17 cellular contexts compared by ENCODE assay signal in the genomic region with DNA sequence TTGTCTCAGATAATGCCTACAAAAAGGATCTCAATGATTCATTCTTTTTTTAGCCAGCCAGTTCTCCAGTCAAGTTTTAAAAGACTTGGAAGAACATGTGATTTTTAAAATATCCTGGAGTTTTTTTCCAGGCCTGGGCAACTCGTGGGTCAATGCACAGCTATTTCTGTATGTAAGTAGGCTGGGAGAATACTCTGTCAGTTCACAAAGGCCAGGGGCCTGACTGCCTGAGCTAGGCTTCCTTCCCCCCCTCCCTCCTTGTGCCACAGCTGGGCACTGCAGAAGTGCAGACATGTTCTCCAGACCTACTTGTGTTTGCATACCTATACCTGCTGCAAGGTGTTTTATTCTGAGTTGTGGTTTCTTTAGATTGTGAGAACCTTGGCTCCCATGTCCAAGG. TPM values are rescaled to one million over a fixed set of nuclear protein-coding genes. Genes with fewer than 3 reads are reported as not detected.
DNase-seq lines count a peak whose midpoint lies in the region; ATAC-seq, FAIRE-seq and TF ChIP-seq lines count a peak whose summit lies in the region.
"Had no signal": no experiment of that assay in that cellular context is flagged by ENCODE, and none has a peak within 500 bp of the region (broad histone marks: within the 10 kb centered on the region; RNA-seq: fewer than 3 reads in every experiment).

No MANE protein-coding gene starts in this region.

- no peak overlapping the region for H2AFZ ChIP-seq in HepG2 (ENCODE audit: low read length)

- intact Hi-C loops in HepG2 (cut with micrococcal nuclease; ENCODE audit: unreplicated experiment): no loop called here
- intact Hi-C loops in right lobe of liver (cut with DNase I): no loop called here
- intact Hi-C loops in vagina (cut with DNase I): no loop called here
- intact Hi-C loops in MCF 10A (cut with micrococcal nuclease): no loop called here

- no peaks in the 10 kb centered on the region for H3K27me3 ChIP-seq in HepG2 (ENCODE audit: control insufficient read depth in 1 of 2, insufficient read depth in 2 of 2, low read length in 2 of 2)
- H3K27me3 ChIP-seq in right lobe of liver: no peaks in the 10 kb centered on the region
- no peaks in the 10 kb centered on the region for H3K27me3 ChIP-seq in vagina

- H4K20me1 ChIP-seq in HepG2 (ENCODE audit: insufficient read depth, low read length): no peaks in the 10 kb centered on the region

- CTCF ChIA-PET in HepG2 (lab: Yijun Ruan, JAX; ENCODE audit: low intra/inter-chr PET ratio, low total read pairs) (no interaction called here), MCF 10A (lab: Yijun Ruan, JAX) (no interaction called here)

- WGBS in HepG2 (ENCODE audit: low lambda C conversion rate): 23% methylated on average over 1 of the region's 1 CpG
- 55% methylated on average over 1 of the region's 1 CpG for WGBS in right lobe of liver (ENCODE audit: insufficient coverage, low coverage, low lambda C conversion rate, missing lambda C conversion rate)

- peaks cover 59% of the 10 kb centered on the region for H3K4me1 Mint-ChIP-seq in nephron progenitor cell
- peaks cover 22% of the 10 kb centered on the region for H3K4me1 Mint-ChIP-seq in MCF 10A (ENCODE audit: insufficient read depth, unreplicated experiment)

- H3K9me3 ChIP-seq in HepG2 (ENCODE audit: low read length) (no peaks in the 10 kb centered on the region), right lobe of liver (no peaks in the 10 kb centered on the region), vagina (no peaks in the 10 kb centered on the region)

- H3K9ac ChIP-seq in HepG2 (ENCODE audit: insufficient read depth, low read depth, low read length): peak overlapping the region; percentile 57

- H3K4me2 ChIP-seq in HepG2 (ENCODE audit: low read depth, low read length): peak overlapping the region; percentile 50

- FAIRE-seq in HepG2 (lab: Jason Lieb, UNC): no peak
- FAIRE-seq: GM12878 had no signal

- TF ChIP-seq POLR2A in HepG2 (IDR thresholded peaks at IDR 0.05; ENCODE audit: insufficient read depth in 1 of 2, low read depth in 2 of 2, low read length in 2 of 2): no peak
- TF ChIP-seq POLR2A in right lobe of liver (IDR thresholded peaks at IDR 0.05): no peak
- TF ChIP-seq POLR2A in vagina (IDR thresholded peaks at IDR 0.05): no peak

- H3K27me3 Mint-ChIP-seq in nephron progenitor cell (ENCODE audit: low read depth, poor library complexity) (no peaks in the 10 kb centered on the region), MCF 10A (ENCODE audit: insufficient read depth, unreplicated experiment) (no peaks in the 10 kb centered on the region)
- H3K27me3 Mint-ChIP-seq: stimulated activated naive CD8-positive, alpha-beta T cell treated with anti-CD3 and anti-CD28 coated beads, Interleukin-15, Interleukin-2, amounts not matched to agents 100 ng/mL and 50 ng/mL, for 24 hours had no signal

- in situ Hi-C loops in HepG2 (cut with HindIII; ENCODE audit: extremely low pct_ligation_motif_present, low pct_unique_long_range_greater_than_20kb): no loop called here

- no peak overlapping the region for H3K4me3 Mint-ChIP-seq in nephron progenitor cell
- no peak overlapping the region for H3K4me3 Mint-ChIP-seq in MCF 10A (ENCODE audit: unreplicated experiment)
- H3K4me3 Mint-ChIP-seq: IgD-negative memory B cell; stimulated activated naive CD8-positive, alpha-beta T cell treated with anti-CD3 and anti-CD28 coated beads, Interleukin-15, Interleukin-2, amounts not matched to agents 100 ng/mL and 50 ng/mL, for 24 hours; T-helper 17 cell had no signal

- peak overlapping the region; percentile 88 for H3K27ac ChIP-seq in HepG2 (ENCODE audit: extremely low read length, insufficient read depth, low read length)
- H3K27ac ChIP-seq in right lobe of liver: no peak overlapping the region
- peak overlapping the region; percentile 73 for H3K27ac ChIP-seq in vagina

- no peak for TF ChIP-seq EP300 in HepG2 (IDR thresholded peaks at IDR 0.05; ENCODE audit: low read depth in 2 of 2, low read length in 2 of 2)
- no peak for TF ChIP-seq EP300 in HepG2 (CRISPR knock-in tag; IDR thresholded peaks at IDR 0.05; ENCODE audit: borderline replicate concordance)

- ATAC-seq in HepG2: peak; percentile 10
- ATAC-seq in right lobe of liver: no peak
- ATAC-seq: GM12878, left colon, T-helper 17 cell had no signal

- H3K4me1 ChIP-seq in HepG2 (ENCODE audit: insufficient read depth, low read length) (peaks cover 97% of the 10 kb centered on the region), right lobe of liver (peaks cover 0 to 13% (median 2%) of the 10 kb centered on the region in 4 donors), vagina (peaks cover 46% of the 10 kb centered on the region)

- peaks cover 2 to 9% of the 10 kb centered on the region in 2 experiments; a peak in 3 of 5 replicates for H3K36me3 ChIP-seq in HepG2 (replicated peaks in 1 of 2; ENCODE audit: control insufficient read depth in 1 of 2, insufficient read depth in 2 of 2, low read length in 2 of 2)
- no peaks in the 10 kb centered on the region for H3K36me3 ChIP-seq in right lobe of liver
- H3K36me3 ChIP-seq in vagina: no peaks in the 10 kb centered on the region

- POLR2A ChIA-PET in HepG2 (lab: Yijun Ruan, JAX): interaction anchor here (0.6 to 6.9 kb wide), 10 partner anchors 13 to 62 kb away, joined by 3 to 72 read pairs (median 4); no protein-coding TSS in a partner anchor
- POLR2A ChIA-PET in MCF 10A (lab: Yijun Ruan, JAX): no interaction called here

- H3K9me3 Mint-ChIP-seq in nephron progenitor cell: no peaks in the 10 kb centered on the region
- no peaks in the 10 kb centered on the region for H3K9me3 Mint-ChIP-seq in MCF 10A (ENCODE audit: unreplicated experiment)
- H3K9me3 Mint-ChIP-seq: stimulated activated naive CD8-positive, alpha-beta T cell treated with anti-CD3 and anti-CD28 coated beads, Interleukin-15, Interleukin-2, amounts not matched to agents 100 ng/mL and 50 ng/mL, for 24 hours had no signal

- H3K36me3 Mint-ChIP-seq in nephron progenitor cell (ENCODE audit: low read depth) (peaks cover 15% of the 10 kb centered on the region), MCF 10A (ENCODE audit: insufficient read depth, unreplicated experiment) (peaks cover 21% of the 10 kb centered on the region)
- H3K36me3 Mint-ChIP-seq: IgD-negative memory B cell had no signal

- TF ChIP-seq RAD21 in HepG2 (CRISPR knock-in tag; IDR thresholded peaks at IDR 0.05): no peak

- H3K4me3 ChIP-seq in HepG2 (replicated peaks in 1 of 3; ENCODE audit: insufficient read depth in 1 of 3, low read depth in 2 of 3, low read length in 3 of 3) (no peak overlapping the region), right lobe of liver (no peak overlapping the region), epithelial cell of proximal tubule (ENCODE audit: low read depth, low read length) (no peak overlapping the region), vagina (no peak overlapping the region)
- H3K4me3 ChIP-seq: GM12878 had no signal

- no TSS peak for BruUV-seq in HepG2 (replicated peaks; lab: Mats Ljungman, UMichigan)
- no TSS peak for BruUV-seq in MCF 10A (replicated peaks; lab: Mats Ljungman, UMichigan)

- DNase-seq in HepG2 (ENCODE audit: low spot score) (no peak), right lobe of liver (no peak), epithelial cell of proximal tubule (ENCODE audit: low read depth) (peak; percentile 32), nephron progenitor cell (no peak), vagina (ENCODE audit: extremely low spot score in 2 of 2) (no peak), NCI-H1694 treated with DMSO at 0.1 percent for 48 hours (lab: John Stamatoyannopoulos, UW) (no peak), MCF 10A (ENCODE audit: unreplicated experiment) (no peak), NCI-H1694 (lab: John Stamatoyannopoulos, UW) (no peak)
- DNase-seq: activated CD4-positive, CD25-positive, alpha-beta regulatory T cell treated with anti-CD3 and anti-CD28 coated beads, Interleukin-2, amount 50 U/mL, for 72 hours; activated effector memory CD4-positive, alpha-beta T cell treated with Interleukin-2 at 50 U/mL for 16 hours; left colon; NCI-H446; SHP77; T-helper 17 cell had no signal

- TF ChIP-seq CTCF in HepG2 (CRISPR knock-in tag; IDR thresholded peaks at IDR 0.05): no peak
- TF ChIP-seq CTCF in right lobe of liver (IDR thresholded peaks at IDR 0.05): no peak
- TF ChIP-seq CTCF in epithelial cell of proximal tubule (conservative IDR thresholded peaks at IDR 0.05; ENCODE audit: low read depth, low read length): no peak
- TF ChIP-seq CTCF in nephron progenitor cell (IDR thresholded peaks at IDR 0.05): no peak
- no peak for TF ChIP-seq CTCF in vagina (IDR thresholded peaks at IDR 0.05)
- no peak for TF ChIP-seq CTCF in MCF 10A (IDR thresholded peaks at IDR 0.05; ENCODE audit: unreplicated experiment)

- peak overlapping the region; percentile 73 for H3K27ac Mint-ChIP-seq in nephron progenitor cell
- no peak overlapping the region for H3K27ac Mint-ChIP-seq in MCF 10A (ENCODE audit: low read depth, unreplicated experiment)
- H3K27ac Mint-ChIP-seq: IgD-negative memory B cell; stimulated activated naive CD8-positive, alpha-beta T cell treated with anti-CD3 and anti-CD28 coated beads, Interleukin-15, Interleukin-2, amounts not matched to agents 100 ng/mL and 50 ng/mL, for 24 hours; T-helper 17 cell had no signal

- H3K79me2 ChIP-seq in HepG2 (ENCODE audit: insufficient read depth, low read length): peaks cover 63% of the 10 kb centered on the region

RNA-seq across cellular contexts. Expression of a gene that starts 43.7 kb away (rescaled TPM):
- total RNA-seq in HepG2 (2016; rRNA removed; fragmentation: Illumina TruSeq; extraction: Trizol) (25.0 and 26.1 TPM in 2 replicates), right lobe of liver (10 to 100 TPM; 14.9 to 22.8 (median 18.0) TPM), epithelial cell of proximal tubule (25.5 and 26.7 TPM in 2 replicates), vagina (28.0 TPM), MCF 10A (2022) (28.6 and 38.8 TPM in 2 replicates)
- 24.7 and 25.0 TPM in 2 replicates for total RNA-seq in HepG2 (2016; cell fraction: cytosol; rRNA removed; fragmentation: Illumina TruSeq; extraction: Trizol; ENCODE audit: low read depth)
- 25.6 and 26.1 TPM in 2 replicates for total RNA-seq in HepG2 (2016; cell fraction: insoluble cytoplasmic fraction; rRNA removed; fragmentation: Illumina TruSeq; extraction: Trizol)
- 46.3 and 52.2 TPM in 2 replicates for total RNA-seq in HepG2 (2016; cell fraction: membrane; rRNA removed; fragmentation: Illumina TruSeq; extraction: Trizol)
- 16.9 and 19.3 TPM in 2 replicates for total RNA-seq in HepG2 (2016; cell fraction: nucleus; rRNA removed; fragmentation: Illumina TruSeq; extraction: Trizol)
- 95.3 and 142 TPM in 2 replicates for polyA plus RNA-seq in HepG2 (2011; rRNA removed)
- 86.6 and 103 TPM in 2 replicates for polyA plus RNA-seq in HepG2 (2011; cell fraction: cytosol; rRNA removed)
- 70.8 and 101 TPM in 2 replicates for polyA plus RNA-seq in HepG2 (2011; cell fraction: nucleus; rRNA removed)
- polyA plus RNA-seq in HepG2 (2012): 66.4 and 82.0 TPM in 2 replicates
- 38.5 and 43.8 TPM in 2 replicates for polyA plus RNA-seq in HepG2 (2016; cell fraction: cytosol; fragmentation: Illumina TruSeq; extraction: Trizol; ENCODE audit: low read depth)
- polyA plus RNA-seq in HepG2 (2016; cell fraction: insoluble cytoplasmic fraction; fragmentation: Illumina TruSeq; extraction: Trizol; ENCODE audit: low read depth): 24.8 and 29.3 TPM in 2 replicates
- 47.5 and 48.6 TPM in 2 replicates for polyA plus RNA-seq in HepG2 (2016; cell fraction: membrane; fragmentation: Illumina TruSeq; extraction: Trizol; ENCODE audit: low read depth)
- polyA plus RNA-seq in HepG2 (2016; cell fraction: nucleus; fragmentation: Illumina TruSeq; extraction: Trizol; ENCODE audit: insufficient read depth, low read depth): 19.3 and 20.6 TPM in 2 replicates
- 46.8 and 257 TPM in 2 replicates for polyA minus RNA-seq in HepG2 (2011; rRNA and poly(A)+ RNA removed; ENCODE audit: low replicate concordance)
- 69.6 and 74.0 TPM in 2 replicates for polyA minus RNA-seq in HepG2 (2011; cell fraction: cytosol; rRNA and poly(A)+ RNA removed)
- polyA minus RNA-seq in HepG2 (2011; cell fraction: nucleus; rRNA and poly(A)+ RNA removed): 65.3 and 65.5 TPM in 2 replicates
- polyA plus RNA-seq: IgD-negative memory B cell had no signal

Comparison
In these comparisons a context has a peak if more than half of its experiments do, and no peak if none do; other contexts are left out.
1. H3K27ac ChIP-seq: peak in HepG2 (single experiment) and vagina (single experiment); none in right lobe of liver (0 of 3).